In the genomic region with DNA sequence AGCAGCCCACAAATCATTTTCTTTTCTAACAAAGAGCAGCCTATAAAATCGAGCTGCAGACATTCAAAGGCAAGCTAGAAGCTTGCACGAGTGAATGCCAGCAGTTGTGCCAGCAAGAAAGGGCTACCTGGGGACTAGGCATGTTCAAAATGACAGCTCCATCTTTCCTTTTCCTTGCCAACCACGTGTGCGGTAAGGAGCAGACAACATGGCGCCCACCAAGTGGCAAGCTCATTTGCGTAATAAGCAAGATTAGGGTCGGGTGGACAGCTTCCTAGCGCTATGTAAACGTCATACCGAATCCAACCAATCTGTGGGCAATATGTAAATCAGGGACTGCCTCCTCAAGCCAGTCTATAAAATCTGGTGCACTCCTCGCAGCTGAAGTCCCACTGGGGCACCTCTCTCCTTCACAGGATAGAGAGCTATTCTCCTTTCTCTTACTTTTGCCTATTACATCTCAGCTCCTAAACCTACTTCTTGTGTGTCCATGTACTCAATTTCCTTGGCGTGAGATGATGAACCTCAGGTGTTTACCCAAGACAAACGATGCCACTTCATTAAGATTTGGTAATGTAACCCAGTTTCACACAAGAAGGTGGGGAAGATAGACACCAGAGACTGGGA, we compare ENCODE assay signal across 17 cellular contexts. TPM values are rescaled to one million over a fixed set of nuclear protein-coding genes. Genes with fewer than 3 reads are reported as not detected.
DNase-seq lines count a peak whose midpoint lies in the region; ATAC-seq, FAIRE-seq and TF ChIP-seq lines count a peak whose summit lies in the region.
"Had no signal": no experiment of that assay in that cellular context is flagged by ENCODE, and none has a peak within 500 bp of the region (broad histone marks: within the 10 kb centered on the region; RNA-seq: fewer than 3 reads in every experiment).

No MANE protein-coding gene starts in this region.

- no peak overlapping the region for H3K9ac ChIP-seq in HCT116 (ENCODE audit: low read length)
- no peak overlapping the region for H3K9ac ChIP-seq in K562 (ENCODE audit: insufficient read depth in 1 of 2, low read depth in 2 of 2, low read length in 2 of 2)
- H3K9ac ChIP-seq: GM23248 had no signal

- H3K4me1 ChIP-seq in HCT116 (ENCODE audit: control insufficient read depth in 1 of 2, insufficient read depth in 2 of 2, low read length in 2 of 2) = peaks cover 22 to 23% of the 10 kb centered on the region in 2 experiments
- no peaks in the 10 kb centered on the region; a peak in 1 of 5 replicates for H3K4me1 ChIP-seq in K562 (replicated peaks in 1 of 2; ENCODE audit: control insufficient read depth in 2 of 2, insufficient read depth in 2 of 2, low read length in 2 of 2)
- H3K4me1 ChIP-seq in testis = no peaks in the 10 kb centered on the region
- no peaks in the 10 kb centered on the region for H3K4me1 ChIP-seq in effector memory CD4-positive, alpha-beta T cell (ENCODE audit: control insufficient read depth, insufficient read depth, low read length, poor library complexity, severe bottlenecking)

- POLR2A ChIA-PET in HCT116 (lab: Charles Lee) (interaction anchor here (0.7 kb wide), 1 partner anchor 1127 kb away, joined by 3 read pairs; no protein-coding TSS in a partner anchor), K562 (lab: Yijun Ruan, JAX) (interaction anchor here (1.2 kb wide), 1 partner anchor 9 kb away, joined by 3 read pairs; no protein-coding TSS in a partner anchor)

- TF ChIP-seq EP300 in K562 (IDR thresholded peaks at IDR 0.05; ENCODE audit: low read length) = no peak

- H3K27me3 ChIP-seq in HCT116 (ENCODE audit: insufficient read depth, low read length) (no peaks in the 10 kb centered on the region), K562 (ENCODE audit: control insufficient read depth in 2 of 2, insufficient read depth in 2 of 2, low read length in 2 of 2) (no peaks in the 10 kb centered on the region), testis (no peaks in the 10 kb centered on the region)
- no peaks in the 10 kb centered on the region for H3K27me3 ChIP-seq in effector memory CD4-positive, alpha-beta T cell (replicated peaks; ENCODE audit: control insufficient read depth, insufficient read depth, low read length, poor library complexity, severe bottlenecking)

- CTCF ChIA-PET in HCT116 (lab: Charles Lee) = no interaction called here
- CTCF ChIA-PET in K562 (lab: Yijun Ruan, JAX; ENCODE audit: low intra/inter-chr PET ratio) = no interaction called here

- RAD21 ChIA-PET in HCT116 (lab: Charles Lee; ENCODE audit: low non-redundant PET in 1 of 2, low total read pairs in 2 of 2, uncharacterized antibody in 2 of 2, unreplicated experiment in 2 of 2) = no interaction called here

- BruUV-seq in HCT116 (replicated peaks; lab: Mats Ljungman, UMichigan) = no TSS peak
- BruUV-seq in K562 (replicated peaks; lab: Mats Ljungman, UMichigan) = no TSS peak

- ATAC-seq in HCT116 (no peak), K562 (peak; percentile 98), HG02571 (IDR thresholded peaks at IDR 0.05; ENCODE audit: unreplicated experiment) (no peak)
- ATAC-seq: GM12878, HepG2 had no signal

- TF ChIP-seq CTCF in HCT116 (IDR thresholded peaks at IDR 0.05 in 2 of 3, conservative IDR thresholded peaks at IDR 0.05 in 1 of 3; ENCODE audit: borderline replicate concordance in 1 of 3, insufficient read depth in 1 of 3, low read depth in 2 of 3, low read length in 2 of 3) = no peak
- TF ChIP-seq CTCF in K562 (IDR thresholded peaks at IDR 0.05 in 2 of 3, conservative IDR thresholded peaks at IDR 0.05 in 1 of 3; ENCODE audit: insufficient read depth in 2 of 3, low read depth in 1 of 3, low read length in 3 of 3) = no peak
- TF ChIP-seq CTCF in testis (IDR thresholded peaks at IDR 0.05) = no peak

- H3K27ac ChIP-seq in HCT116 (ENCODE audit: low read depth, low read length) (peak overlapping the region; percentile 61; the same call in 1 of the 2 replicates), K562 (ENCODE audit: extremely low read depth, low read depth, low read length) (no peak overlapping the region; the same call in 2 of the 3 replicates), testis (peak overlapping the region in 1 of 2 donors; percentile 44)
- H3K27ac ChIP-seq in effector memory CD4-positive, alpha-beta T cell (ENCODE audit: insufficient read depth, low read length, poor library complexity, severe bottlenecking) = no peak overlapping the region
- H3K27ac ChIP-seq: GM23248 had no signal

- peak; percentile 96 for FAIRE-seq in K562 (lab: Jason Lieb, UNC)
- FAIRE-seq: GM12878, HepG2, HTR-8/SVneo had no signal

- no peaks in the 10 kb centered on the region for H3K9me1 ChIP-seq in K562 (ENCODE audit: control insufficient read depth, insufficient read depth, low read length)

- no peaks in the 10 kb centered on the region for H3K79me2 ChIP-seq in HCT116 (ENCODE audit: insufficient read depth, low read length)
- H3K79me2 ChIP-seq in K562 (ENCODE audit: control insufficient read depth, insufficient read depth, low read length) = no peaks in the 10 kb centered on the region

- H3K36me3 ChIP-seq in HCT116 (ENCODE audit: control insufficient read depth in 1 of 2, insufficient read depth in 2 of 2, low read length in 2 of 2) = no peaks in the 10 kb centered on the region
- H3K36me3 ChIP-seq in K562 (ENCODE audit: control insufficient read depth, insufficient read depth, low read length) = no peaks in the 10 kb centered on the region
- no peaks in the 10 kb centered on the region for H3K36me3 ChIP-seq in testis (ENCODE audit: low read depth, missing control alignments)
- H3K36me3 ChIP-seq in effector memory CD4-positive, alpha-beta T cell (ENCODE audit: control insufficient read depth, insufficient read depth, low read length) = no peaks in the 10 kb centered on the region

- in situ Hi-C loops in K562 (cut with MboI) = no loop called here

- WGBS in K562 (ENCODE audit: insufficient coverage, low coverage, missing lambda C conversion rate) = 10% methylated on average over 13 of the region's 13 CpGs
- WGBS in testis, 2 donors = 65 to 70% methylated on average over 13 of the region's 13 CpGs

- no peak for DNase-seq in HCT116 (ENCODE audit: low read depth, low spot score)
- peak; percentile 27 for DNase-seq in NCI-H2227 (lab: John Stamatoyannopoulos, UW; ENCODE audit: unreplicated experiment)
- DNase-seq in K562 (ENCODE audit: extremely low read depth in 1 of 4, low spot score in 3 of 4) = peak in 2 of 4 experiments; percentile 54 to 80
- peak; percentile 49 for DNase-seq in testis
- DNase-seq in effector memory CD4-positive, alpha-beta T cell = no peak
- no peak for DNase-seq in middle frontal gyrus (ENCODE audit: extremely low spot score, low spot score)
- DNase-seq: C1 segment of cervical spinal cord; Calu3; CD4-positive, alpha-beta T cell; DMS 273 treated with DMSO at 0.1 percent for 48 hours; GM23248; H7 had no signal

- no peaks in the 10 kb centered on the region for H3K9me3 ChIP-seq in HCT116 (ENCODE audit: control insufficient read depth in 1 of 2, insufficient read depth in 1 of 2, low read depth in 1 of 2, low read length in 2 of 2)
- no peaks in the 10 kb centered on the region for H3K9me3 ChIP-seq in K562 (replicated peaks; ENCODE audit: control insufficient read depth, insufficient read depth, low read depth, low read length)
- H3K9me3 ChIP-seq in testis = no peaks in the 10 kb centered on the region
- H3K9me3 ChIP-seq in effector memory CD4-positive, alpha-beta T cell (ENCODE audit: control insufficient read depth, low read length) = no peaks in the 10 kb centered on the region

- H3K4me2 ChIP-seq in HCT116 (ENCODE audit: low read length) = no peak overlapping the region
- peak overlapping the region; percentile 44 for H3K4me2 ChIP-seq in K562 (ENCODE audit: insufficient read depth, low read length)

- intact Hi-C loops in HCT116 (cut with micrococcal nuclease) = no loop called here
- intact Hi-C loops in K562 (cut with micrococcal nuclease) = no loop called here
- intact Hi-C loops in testis (cut with DNase I; ENCODE audit: low total_unique reads) = no loop called here

- H3K4me3 ChIP-seq in HCT116 (replicated peaks in 1 of 2; ENCODE audit: low read depth in 1 of 2, low read length in 2 of 2) (no peak overlapping the region), K562 (no peak overlapping the region), testis (no peak overlapping the region)
- H3K4me3 ChIP-seq in effector memory CD4-positive, alpha-beta T cell (ENCODE audit: insufficient read depth, low read depth, low read length, poor library complexity, severe bottlenecking) = no peak overlapping the region
- H3K4me3 ChIP-seq: GM12878, GM23248 had no signal

- no peak for TF ChIP-seq POLR2A in HCT116 (IDR thresholded peaks at IDR 0.05; ENCODE audit: borderline replicate concordance, extremely low read depth, insufficient read depth, insufficient read length)
- TF ChIP-seq POLR2A in K562 (conservative IDR thresholded peaks at IDR 0.05) = peak; percentile 63
- no peak for TF ChIP-seq POLR2A in testis (IDR thresholded peaks at IDR 0.05)

- H2AFZ ChIP-seq in HCT116 (ENCODE audit: low read depth, low read length, poor library complexity, severe bottlenecking) (no peak overlapping the region), K562 (ENCODE audit: low read depth, low read length) (peak overlapping the region; percentile 84)
- H2AFZ ChIP-seq: GM23248 had no signal

- H4K20me1 ChIP-seq in HCT116 (ENCODE audit: insufficient read depth) (no peaks in the 10 kb centered on the region), K562 (replicated peaks; ENCODE audit: control insufficient read depth, insufficient read depth, low read length) (no peaks in the 10 kb centered on the region)

- no peak for TF ChIP-seq RAD21 in HCT116 (IDR thresholded peaks at IDR 0.05; ENCODE audit: low read depth)
- TF ChIP-seq RAD21 in K562 (CRISPR knock-in tag; conservative IDR thresholded peaks at IDR 0.05 in 1 of 2, IDR thresholded peaks at IDR 0.05 in 1 of 2) = no peak

- no peaks in the 10 kb centered on the region for H3K9me2 ChIP-seq in HCT116 (ENCODE audit: insufficient read depth)

RNA-seq across cellular contexts. Expression of a gene that starts 22.5 kb away (rescaled TPM):
- total RNA-seq in HCT116 (2021; ENCODE audit: unreplicated experiment) = 3.0 TPM
- polyA plus RNA-seq in HCT116 (2012) = 0.04 and 0.52 TPM in 2 replicates
- 2.8 and 4.7 TPM in 2 replicates for total RNA-seq in K562 (2011; cell fraction: chromatin; rRNA removed; ENCODE audit: low replicate concordance)
- total RNA-seq in K562 (2011; cell fraction: nucleolus; rRNA removed) = 2.7 and 4.2 TPM in 2 replicates
- total RNA-seq in K562 (2011; cell fraction: nucleoplasm; rRNA removed) = 5.5 and 7.9 TPM in 2 replicates
- total RNA-seq in K562 (2014; rRNA removed) = 9.4 and 10.5 TPM in 2 replicates
- total RNA-seq in K562 (2014; rRNA removed; fragmentation: Illumina TruSeq; extraction: Trizol) = 10.8 and 11.1 TPM in 2 replicates
- 9.9 and 10.5 TPM in 2 replicates for total RNA-seq in K562 (2015; rRNA removed; fragmentation: Illumina TruSeq; extraction: Trizol)
- total RNA-seq in K562 (2021) = 20.4 and 24.3 TPM in 2 replicates
- polyA plus RNA-seq in K562 (2011; rRNA removed) = 3.0 and 6.1 TPM in 2 replicates
- 3.5 and 10.7 TPM in 2 replicates for polyA plus RNA-seq in K562 (2011; cell fraction: cytosol; rRNA removed)
- 2.4 and 2.6 TPM in 2 replicates for polyA plus RNA-seq in K562 (2011; cell fraction: nucleus; rRNA removed)
- 39.6 and 46.1 TPM in 2 replicates for polyA plus RNA-seq in K562 (2012)
- 18.5 and 20.2 TPM in 2 replicates for polyA plus RNA-seq in K562 (2014; fragmentation: Illumina TruSeq; extraction: Trizol)
- polyA plus RNA-seq in K562 (2014; fragmentation: Nextera tagmentation; extraction: Ambion mirVana) = 10 to 100 TPM; 12.2 to 35.6 TPM
- 10.0 and 14.1 TPM in 2 replicates for polyA plus RNA-seq in K562 (2014; rRNA removed)
- 2.1 and 3.4 TPM in 2 replicates for polyA minus RNA-seq in K562 (2011; rRNA and poly(A)+ RNA removed)
- polyA minus RNA-seq in K562 (2011; cell fraction: cytosol; rRNA and poly(A)+ RNA removed) = 2.1 TPM in 1 of 2 replicates, not detected in the other
- polyA minus RNA-seq in K562 (2011; cell fraction: nucleus; rRNA and poly(A)+ RNA removed) = 0.56 and 0.81 TPM in 2 replicates
- 1,000 to 10,000 TPM; 1,884 to 2,585 TPM for total RNA-seq in testis
- polyA plus RNA-seq in testis (ENCODE audit: insufficient read depth, low read depth, low replicate concordance) = 3,080 TPM
- total RNA-seq: B cell, Calu3 had no signal

RNA-seq across cellular contexts. Expression of a gene that starts 49.2 kb away (rescaled TPM):
- total RNA-seq in HCT116 (2021; ENCODE audit: unreplicated experiment) (66.2 TPM), K562 (2014; rRNA removed) (66.2 and 70.3 TPM in 2 replicates), K562 (2014; rRNA removed; fragmentation: Illumina TruSeq; extraction: Trizol) (59.8 and 68.2 TPM in 2 replicates), K562 (2015; rRNA removed; fragmentation: Illumina TruSeq; extraction: Trizol) (72.2 and 73.8 TPM in 2 replicates), K562 (2021) (86.2 and 93.0 TPM in 2 replicates), testis (100 to 1,000 TPM; 135 to 145 TPM)
- polyA plus RNA-seq in HCT116 (2012) = 58.0 and 77.2 TPM in 2 replicates
- total RNA-seq in K562 (2011; cell fraction: chromatin; rRNA removed; ENCODE audit: low replicate concordance) = 31.3 and 35.6 TPM in 2 replicates
- 32.5 and 42.5 TPM in 2 replicates for total RNA-seq in K562 (2011; cell fraction: nucleolus; rRNA removed)
- 43.0 and 57.0 TPM in 2 replicates for total RNA-seq in K562 (2011; cell fraction: nucleoplasm; rRNA removed)
- polyA plus RNA-seq in K562 (2011; rRNA removed) (59.2 and 75.4 TPM in 2 replicates), K562 (2014; fragmentation: Illumina TruSeq; extraction: Trizol) (118 and 156 TPM in 2 replicates), K562 (2014; fragmentation: Nextera tagmentation; extraction: Ambion mirVana) (100 to 1,000 TPM; 303 to 318 TPM), K562 (2014; rRNA removed) (111 and 153 TPM in 2 replicates), testis (ENCODE audit: insufficient read depth, low read depth, low replicate concordance) (115 TPM)
- polyA plus RNA-seq in K562 (2011; cell fraction: cytosol; rRNA removed) = 149 and 236 TPM in 2 replicates
- polyA plus RNA-seq in K562 (2011; cell fraction: nucleus; rRNA removed) = 44.2 and 47.6 TPM in 2 replicates
- 94.6 and 155 TPM in 2 replicates for polyA plus RNA-seq in K562 (2012)
- 80.6 and 107 TPM in 2 replicates for polyA minus RNA-seq in K562 (2011; rRNA and poly(A)+ RNA removed)
- polyA minus RNA-seq in K562 (2011; cell fraction: cytosol; rRNA and poly(A)+ RNA removed) = 22.8 and 37.2 TPM in 2 replicates
- polyA minus RNA-seq in K562 (2011; cell fraction: nucleus; rRNA and poly(A)+ RNA removed) = 27.0 and 27.1 TPM in 2 replicates

Comparison
In these comparisons a context has a peak if more than half of its experiments do, and no peak if none do; other contexts are left out.
1. DNase-seq: peak in NCI-H2227 (single experiment) and testis (single experiment); none in HCT116 (single experiment), effector memory CD4-positive, alpha-beta T cell (0 of 3) and middle frontal gyrus (single experiment).
2. RNA of a gene that starts 22.5 kb away (total RNA-seq): 1,884 to 2,585 TPM in testis; 2.7 to 24.3 TPM in K562 and 3.0 TPM in HCT116 (single experiment); every median in the first group is over 10 times any median in the second.